Comparison of ENCODE assay signal across 21 cellular contexts in genomic region chr19:35119578-35119977, GRCh38. TPM values are rescaled to one million over a fixed set of nuclear protein-coding genes. Genes with fewer than 3 reads are reported as not detected.
DNase-seq lines count a peak whose midpoint lies in the region; ATAC-seq and TF ChIP-seq lines count a peak whose summit lies in the region.
"Had no signal": no experiment of that assay in that cellular context is flagged by ENCODE, and none has a peak within 500 bp of the region (broad histone marks: within the 10 kb centered on the region; RNA-seq: fewer than 3 reads in every experiment).

No MANE protein-coding gene starts in this region.

- no peaks in the 10 kb centered on the region for H3K27me3 ChIP-seq in GM23338 (ENCODE audit: insufficient read depth)
- no peaks in the 10 kb centered on the region for H3K27me3 ChIP-seq in layer of hippocampus (ENCODE audit: control insufficient read depth, insufficient read depth, low read length)
- H3K27me3 ChIP-seq in stomach: no peaks in the 10 kb centered on the region
- H3K27me3 ChIP-seq: brain microvascular endothelial cell had no signal

- no peak overlapping the region for H3K4me2 ChIP-seq in GM23338

- no peaks in the 10 kb centered on the region for H3K79me2 ChIP-seq in GM23338 (replicated peaks; ENCODE audit: insufficient read depth)
- H3K79me2 ChIP-seq: parathyroid adenoma had no signal

- no peaks in the 10 kb centered on the region for H3F3A ChIP-seq in GM23338 (replicated peaks; ENCODE audit: low read depth)

- H3K4me3 Mint-ChIP-seq in GM23338: no peak overlapping the region
- no peak overlapping the region for H3K4me3 Mint-ChIP-seq in activated naive CD8-positive, alpha-beta T cell treated with anti-CD3 and anti-CD28 coated beads for 36 hours
- H3K4me3 Mint-ChIP-seq: CD8-positive, alpha-beta memory T cell; naive B cell had no signal

- H3K4me1 ChIP-seq in GM23338 (ENCODE audit: insufficient read depth): peaks cover 26% of the 10 kb centered on the region
- H3K4me1 ChIP-seq in stomach: peaks cover 38 to 72% (median 55%) of the 10 kb centered on the region in 4 donors

- H3K27me3 Mint-ChIP-seq in GM23338 (ENCODE audit: insufficient read depth, low read depth, poor library complexity): peaks cover 16% of the 10 kb centered on the region
- H3K27me3 Mint-ChIP-seq in activated naive CD8-positive, alpha-beta T cell treated with anti-CD3 and anti-CD28 coated beads for 36 hours: no peaks in the 10 kb centered on the region

- no peak for DNase-seq in GM23338 (ENCODE audit: low spot score)
- DNase-seq in caudate nucleus (lab: John Stamatoyannopoulos, UW): no peak
- no peak for DNase-seq in stomach
- DNase-seq in activated naive CD8-positive, alpha-beta T cell treated with anti-CD3 and anti-CD28 coated beads for 36 hours: no peak
- no peak for DNase-seq in activated naive CD4-positive, alpha-beta T cell treated with anti-CD3 and anti-CD28 coated beads, Interleukin-2, amount 50 U/mL, for 16 hours
- no peak for DNase-seq in RKO (ENCODE audit: low spot score)
- DNase-seq: brain microvascular endothelial cell; CD8-positive, alpha-beta memory T cell; effector memory CD4-positive, alpha-beta T cell; HCEC 1CT; Karpas-422; naive B cell; NCI-H1105 treated with DMSO at 0.1 percent for 48 hours; NCI-H2171 treated with DMSO at 0.1 percent for 48 hours; NCI-H82; spleen; SW 1271 had no signal

- TF ChIP-seq CTCF in GM23338 (conservative IDR thresholded peaks at IDR 0.05; ENCODE audit: low read depth in 2 of 2) (no peak), stomach (IDR thresholded peaks at IDR 0.05) (no peak)

- no peaks in the 10 kb centered on the region; the same call in 2 of the 3 replicates for H3K9me3 Mint-ChIP-seq in GM23338
- H3K9me3 Mint-ChIP-seq in activated naive CD8-positive, alpha-beta T cell treated with anti-CD3 and anti-CD28 coated beads for 36 hours: no peaks in the 10 kb centered on the region
- H3K9me3 Mint-ChIP-seq: activated naive CD4-positive, alpha-beta T cell treated with anti-CD3 and anti-CD28 coated beads, Interleukin-2, amount 50 U/mL, for 72 hours; CD8-positive, alpha-beta memory T cell; naive B cell had no signal

- no peak for ATAC-seq in GM23338
- ATAC-seq in HG03521 (IDR thresholded peaks at IDR 0.05; ENCODE audit: unreplicated experiment): no peak
- ATAC-seq: activated naive CD4-positive, alpha-beta T cell treated with anti-CD3 and anti-CD28 coated beads, Interleukin-2, amount 50 U/mL, for 72 hours had no signal

- peaks cover 46% of the 10 kb centered on the region for H3K4me1 Mint-ChIP-seq in GM23338
- peaks cover 12% of the 10 kb centered on the region for H3K4me1 Mint-ChIP-seq in activated naive CD8-positive, alpha-beta T cell treated with anti-CD3 and anti-CD28 coated beads for 36 hours

- no peak overlapping the region for H3K4me3 ChIP-seq in GM23338
- H3K4me3 ChIP-seq in stomach: peak overlapping the region in 2 of 4 donors; percentile 24 to 59
- H3K4me3 ChIP-seq: spleen had no signal

- no peak for TF ChIP-seq EP300 in stomach (IDR thresholded peaks at IDR 0.05)

- H2AFZ ChIP-seq in GM23338: 0 out of 2 replicates have a peak overlapping the region, but pooled peaks have one; percentile 56
- H2AFZ ChIP-seq: parathyroid adenoma had no signal

- no peaks in the 10 kb centered on the region for H3K36me3 Mint-ChIP-seq in GM23338 (ENCODE audit: low read depth)
- no peaks in the 10 kb centered on the region for H3K36me3 Mint-ChIP-seq in activated naive CD8-positive, alpha-beta T cell treated with anti-CD3 and anti-CD28 coated beads for 36 hours
- H3K36me3 Mint-ChIP-seq: activated naive CD4-positive, alpha-beta T cell treated with anti-CD3 and anti-CD28 coated beads, Interleukin-2, amount 50 U/mL, for 72 hours; naive B cell had no signal

- H4K20me1 ChIP-seq in GM23338 (replicated peaks; ENCODE audit: insufficient read depth): no peaks in the 10 kb centered on the region

- H3K27ac Mint-ChIP-seq in GM23338: no peak overlapping the region
- H3K27ac Mint-ChIP-seq in activated naive CD8-positive, alpha-beta T cell treated with anti-CD3 and anti-CD28 coated beads for 36 hours: no peak overlapping the region

- no peak for TF ChIP-seq POLR2A in stomach (IDR thresholded peaks at IDR 0.05)

- H3K36me3 ChIP-seq in GM23338 (ENCODE audit: insufficient read depth): no peaks in the 10 kb centered on the region
- peaks cover 0 to 17% (median 5%) of the 10 kb centered on the region in 4 donors for H3K36me3 ChIP-seq in stomach
- H3K36me3 ChIP-seq: brain microvascular endothelial cell, spleen had no signal

- H3K9me3 ChIP-seq in stomach: no peaks in the 10 kb centered on the region
- H3K9me3 ChIP-seq: spleen had no signal

- intact Hi-C loops in stomach (cut with DNase I; ENCODE audit: low total_unique reads): no loop called here

- H3K9me2 ChIP-seq in GM23338 (ENCODE audit: insufficient read depth): no peaks in the 10 kb centered on the region

- H3K27ac ChIP-seq in GM23338 (ENCODE audit: low read depth): no peak overlapping the region
- H3K27ac ChIP-seq in caudate nucleus (ENCODE audit: low read depth, low read length): peak overlapping the region; percentile 46
- H3K27ac ChIP-seq in layer of hippocampus (ENCODE audit: low read depth, low read length): peak overlapping the region; percentile 60
- H3K27ac ChIP-seq in stomach: peak overlapping the region in 4 of 5 donors; percentile 87 to 92 (median 88)
- H3K27ac ChIP-seq: brain microvascular endothelial cell, parathyroid adenoma had no signal

- 61 to 77% (median 68%) methylated on average over 7 of the region's 7 CpGs for WGBS in stomach, 5 donors

RNA-seq across cellular contexts. Expression of gene FXYD3, which starts 4.0 kb away (rescaled TPM):
- not detected in 2 replicates for total RNA-seq in GM23338 (2014; rRNA removed; shearing (Covaris generic))
- polyA plus RNA-seq in GM23338 (2016; fragmentation: Nextera tagmentation; extraction: Ambion mirVana) (0.81 and 0.89 TPM in 2 replicates), stomach (100 to 1,000 TPM; 442 to 800 (median 537) TPM)
- total RNA-seq in stomach: 100 to 1,000 TPM in 4 of 5 donors, 10 to 100 TPM in 1; 84.8 to 704 (median 191) TPM
- not detected for total RNA-seq in activated naive CD8-positive, alpha-beta T cell treated with anti-CD3 and anti-CD28 coated beads for 36 hours
- total RNA-seq: activated naive CD4-positive, alpha-beta T cell treated with anti-CD3 and anti-CD28 coated beads, Interleukin-2, amount 50 U/mL, for 72 hours; CD8-positive, alpha-beta memory T cell; spleen had no signal
- polyA plus RNA-seq: CD8-positive, alpha-beta memory T cell had no signal

RNA-seq across cellular contexts. Expression of gene LGI4, which starts 15.3 kb away (rescaled TPM):
- 3.6 and 4.3 TPM in 2 replicates for total RNA-seq in GM23338 (2014; rRNA removed; shearing (Covaris generic))
- polyA plus RNA-seq in GM23338 (2016; fragmentation: Nextera tagmentation; extraction: Ambion mirVana) (2.3 and 3.4 TPM in 2 replicates), stomach (10 to 100 TPM in 2 of 3 donors, 1 to 10 TPM in 1; 4.4 to 18.6 (median 10.4) TPM)
- 10 to 100 TPM in 3 of 5 donors, 1 to 10 TPM in 2; 3.1 to 40.0 (median 16.3) TPM for total RNA-seq in stomach
- total RNA-seq in activated naive CD8-positive, alpha-beta T cell treated with anti-CD3 and anti-CD28 coated beads for 36 hours: not detected
- polyA plus RNA-seq: CD8-positive, alpha-beta memory T cell had no signal

RNA-seq across cellular contexts. Expression of gene FXYD1, which starts 19.0 kb away (rescaled TPM):
- total RNA-seq in GM23338 (2014; rRNA removed; shearing (Covaris generic)): 1.5 and 1.7 TPM in 2 replicates
- polyA plus RNA-seq in GM23338 (2016; fragmentation: Nextera tagmentation; extraction: Ambion mirVana): 26.8 and 31.3 TPM in 2 replicates
- total RNA-seq in stomach: 100 to 1,000 TPM in 1 of 5 donors, 10 to 100 TPM in 2, 1 to 10 TPM in 1, not detected in 1; 7.5 to 193 (median 14.8) TPM
- 10 to 100 TPM; 24.0 to 67.4 (median 60.3) TPM for polyA plus RNA-seq in stomach
- 1 to 10 TPM; 1.1 TPM for total RNA-seq in activated naive CD8-positive, alpha-beta T cell treated with anti-CD3 and anti-CD28 coated beads for 36 hours
- total RNA-seq: CD8-positive, alpha-beta memory T cell had no signal

RNA-seq across cellular contexts. Expression of gene FXYD7, which starts 23.5 kb away (rescaled TPM):
- 9.6 and 15.9 TPM in 2 replicates for total RNA-seq in GM23338 (2014; rRNA removed; shearing (Covaris generic))
- polyA plus RNA-seq in GM23338 (2016; fragmentation: Nextera tagmentation; extraction: Ambion mirVana) (43.7 and 44.0 TPM in 2 replicates), stomach (under 1 TPM in 1 of 3 donors, not detected in 2; 0.55 TPM)
- 1 to 10 TPM in 1 of 5 donors, not detected in 4; 2.6 TPM for total RNA-seq in stomach
- total RNA-seq in activated naive CD8-positive, alpha-beta T cell treated with anti-CD3 and anti-CD28 coated beads for 36 hours: under 1 TPM; 0.54 to 0.62 TPM

RNA-seq across cellular contexts. Expression of gene FXYD5, which starts 35.0 kb away (rescaled TPM):
- 97.7 and 98.9 TPM in 2 replicates for total RNA-seq in GM23338 (2014; rRNA removed; shearing (Covaris generic))
- polyA plus RNA-seq in GM23338 (2016; fragmentation: Nextera tagmentation; extraction: Ambion mirVana) (222 and 233 TPM in 2 replicates), stomach (10 to 100 TPM; 37.9 to 81.1 (median 55.0) TPM)
- total RNA-seq in stomach: 100 to 1,000 TPM in 1 of 5 donors, 10 to 100 TPM in 4; 10.3 to 118 (median 19.2) TPM
- total RNA-seq in activated naive CD8-positive, alpha-beta T cell treated with anti-CD3 and anti-CD28 coated beads for 36 hours: 100 to 1,000 TPM; 272 to 275 TPM

Comparison
In these comparisons a context has a peak if more than half of its experiments do, and no peak if none do; other contexts are left out.
1. RNA of gene FXYD3, which starts 4.0 kb away (total RNA-seq): 84.8 to 704 TPM in stomach; not detected in GM23338 and not detected in activated naive CD8-positive, alpha-beta T cell treated with anti-CD3 and anti-CD28 coated beads for 36 hours; every median in the first group is over 10 times any median in the second.